In genomic region chr2:48049371-48049770, GRCh38 we compare ENCODE assay signal across 1 cellular context.
TF ChIP-seq lines count a peak whose summit lies in the region.

No MANE protein-coding gene starts in this region.

TF ChIP-seq in WTC11, 78 proteins besides CTCF, POLR2A, EP300 and RAD21 (continued from another document):
- TF ChIP-seq PREB (CRISPR knock-in tag; IDR thresholded peaks at IDR 0.05; ENCODE audit: borderline replicate concordance) (no peak), ARID4B (CRISPR knock-in tag; IDR thresholded peaks at IDR 0.05; ENCODE audit: borderline replicate concordance) (no peak), IRF1 (CRISPR knock-in tag; IDR thresholded peaks at IDR 0.05) (no peak), ZNF416 (CRISPR knock-in tag; IDR thresholded peaks at IDR 0.05) (no peak), OVOL2 (CRISPR knock-in tag; IDR thresholded peaks at IDR 0.05; ENCODE audit: borderline replicate concordance) (no peak), FOXK1 (CRISPR knock-in tag; IDR thresholded peaks at IDR 0.05) (no peak), HMGA2 (CRISPR knock-in tag; IDR thresholded peaks at IDR 0.05) (no peak), GRHL2 (CRISPR knock-in tag; IDR thresholded peaks at IDR 0.05; ENCODE audit: insufficient replicate concordance, severe bottlenecking) (no peak), GABPB1 (CRISPR knock-in tag; IDR thresholded peaks at IDR 0.05) (no peak), GTF2I (CRISPR knock-in tag; conservative IDR thresholded peaks at IDR 0.05) (no peak), NR1H2 (CRISPR knock-in tag; IDR thresholded peaks at IDR 0.05) (no peak), NR3C1 (CRISPR knock-in tag; conservative IDR thresholded peaks at IDR 0.05; ENCODE audit: low read depth) (no peak), E2F5 (CRISPR knock-in tag; IDR thresholded peaks at IDR 0.05) (no peak)
